ENCODE assay signal across 1 cellular context in the genomic region with DNA sequence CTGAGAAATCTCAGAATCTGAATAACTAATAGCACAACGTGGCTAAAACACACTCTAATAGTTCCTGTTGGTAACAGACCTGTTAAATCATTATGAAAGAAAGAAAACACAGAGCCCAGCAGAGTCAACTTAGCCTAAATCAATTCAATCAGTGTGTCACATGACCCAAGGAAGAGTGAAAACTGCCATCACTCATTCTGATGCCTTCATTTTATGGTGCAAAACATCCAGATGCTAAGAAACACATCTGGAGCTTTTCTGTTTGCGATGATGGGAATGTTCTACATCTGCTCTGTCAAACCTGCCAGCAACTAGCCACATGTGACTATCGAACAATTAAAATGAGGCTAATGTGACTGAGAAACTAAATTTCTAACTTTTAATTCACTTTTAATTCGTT.
TF ChIP-seq lines count a peak whose summit lies in the region.

No MANE protein-coding gene starts in this region.

TF ChIP-seq in IMR-90, 13 proteins besides CTCF, POLR2A, EP300 and RAD21:
- TF ChIP-seq BHLHE40 (IDR thresholded peaks at IDR 0.05; ENCODE audit: low read depth, low read length) (no peak), CHD1 (IDR thresholded peaks at IDR 0.05; ENCODE audit: low read depth, low read length) (no peak), MXI1 (IDR thresholded peaks at IDR 0.05; ENCODE audit: borderline replicate concordance, low read depth, low read length) (no peak), CEBPB (IDR thresholded peaks at IDR 0.05; ENCODE audit: low read depth, low read length) (no peak), FOS (IDR thresholded peaks at IDR 0.05; ENCODE audit: low read depth, low read length) (no peak), RCOR1 (IDR thresholded peaks at IDR 0.05; ENCODE audit: insufficient replicate concordance, low read length) (no peak), MAZ (IDR thresholded peaks at IDR 0.05; ENCODE audit: borderline replicate concordance, low read depth, low read length) (no peak), NFE2L2 (IDR thresholded peaks at IDR 0.05; ENCODE audit: low read depth, low read length) (no peak), RFX5 (IDR thresholded peaks at IDR 0.05; ENCODE audit: low read depth, low read length) (no peak), SMC3 (IDR thresholded peaks at IDR 0.05; ENCODE audit: low read depth, low read length) (no peak)
- TF ChIP-seq, protein P1, sequence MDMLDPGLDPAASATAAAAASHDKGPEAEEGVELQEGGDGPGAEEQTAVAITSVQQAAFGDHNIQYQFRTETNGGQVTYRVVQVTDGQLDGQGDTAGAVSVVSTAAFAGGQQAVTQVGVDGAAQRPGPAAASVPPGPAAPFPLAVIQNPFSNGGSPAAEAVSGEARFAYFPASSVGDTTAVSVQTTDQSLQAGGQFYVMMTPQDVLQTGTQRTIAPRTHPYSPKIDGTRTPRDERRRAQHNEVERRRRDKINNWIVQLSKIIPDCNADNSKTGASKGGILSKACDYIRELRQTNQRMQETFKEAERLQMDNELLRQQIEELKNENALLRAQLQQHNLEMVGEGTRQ (IDR thresholded peaks at IDR 0.05; ENCODE audit: low read depth, low read length): no peak
- TF ChIP-seq, protein P2, sequence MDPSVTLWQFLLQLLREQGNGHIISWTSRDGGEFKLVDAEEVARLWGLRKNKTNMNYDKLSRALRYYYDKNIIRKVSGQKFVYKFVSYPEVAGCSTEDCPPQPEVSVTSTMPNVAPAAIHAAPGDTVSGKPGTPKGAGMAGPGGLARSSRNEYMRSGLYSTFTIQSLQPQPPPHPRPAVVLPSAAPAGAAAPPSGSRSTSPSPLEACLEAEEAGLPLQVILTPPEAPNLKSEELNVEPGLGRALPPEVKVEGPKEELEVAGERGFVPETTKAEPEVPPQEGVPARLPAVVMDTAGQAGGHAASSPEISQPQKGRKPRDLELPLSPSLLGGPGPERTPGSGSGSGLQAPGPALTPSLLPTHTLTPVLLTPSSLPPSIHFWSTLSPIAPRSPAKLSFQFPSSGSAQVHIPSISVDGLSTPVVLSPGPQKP (IDR thresholded peaks at IDR 0.05; ENCODE audit: borderline replicate concordance, low read depth, low read length): no peak
